Comparison of ENCODE assay signal across 8 cellular contexts in genomic region chr19:49640113-49640898, GRCh38. TPM values are rescaled to one million over a fixed set of nuclear protein-coding genes. Genes with fewer than 3 reads are reported as not detected.
DNase-seq lines count a peak whose midpoint lies in the region; ATAC-seq and TF ChIP-seq lines count a peak whose summit lies in the region.

TSS of gene RRAS (minus strand) at chr19:49640143. CDS start at chr19:49640098, 45 bp downstream.

- peak; percentile 100 for DNase-seq in DMS153 treated with DMSO at 0.1 percent for 48 hours (lab: John Stamatoyannopoulos, UW; ENCODE audit: unreplicated experiment)
- DNase-seq in KBM-7 = peak; percentile 100
- peak; percentile 100 for DNase-seq in activated T-cell treated with anti-CD3 and anti-CD28 coated beads, Interleukin-2, amount 50 U/mL, for 48 hours
- peak; percentile 99 for DNase-seq in stimulated activated CD8-positive, alpha-beta memory T cell treated with anti-CD3 and anti-CD28 coated beads, Interleukin-7, amount 100 ng/mL, for 1 hour (ENCODE audit: low read depth in 2 of 2)

- H3K36me3 ChIP-seq in esophagus (ENCODE audit: control insufficient read depth in 2 of 2, insufficient read depth in 2 of 2, low read length in 1 of 2) (peaks cover 0 to 5% of the 10 kb centered on the region in 2 donors), mucosa of stomach (ENCODE audit: control insufficient read depth, insufficient read depth, low read length) (no peaks in the 10 kb centered on the region)

- 0% methylated on average over 50 to 51 of the region's 51 CpGs for WGBS in esophagus, 2 donors

- peak within 1 kb of the TSS; percentile 95 to 99 for H3K27ac ChIP-seq in esophagus (ENCODE audit: low read depth in 2 of 2, low read length in 1 of 2)

- peak within 1 kb of the TSS; percentile 93 for H3K9ac ChIP-seq in mucosa of stomach (ENCODE audit: low read length)

- peaks cover 5 to 6% of the 10 kb centered on the region in 2 donors for H3K4me1 ChIP-seq in esophagus (ENCODE audit: control insufficient read depth in 2 of 2, insufficient read depth in 2 of 2, low read length in 1 of 2)
- peaks cover 37% of the 10 kb centered on the region for H3K4me1 ChIP-seq in mucosa of stomach (ENCODE audit: control insufficient read depth, insufficient read depth, low read length)

- ATAC-seq in GM21717 (IDR thresholded peaks at IDR 0.05; ENCODE audit: unreplicated experiment) = peak; percentile 56

- in situ Hi-C loops in KBM-7 (cut with MboI; ENCODE audit: low pct_unique_long_range_greater_than_20kb, low sequenced_read_pairs) = no loop called here

- no peaks in the 10 kb centered on the region for H3K9me3 ChIP-seq in esophagus (ENCODE audit: control insufficient read depth in 2 of 2, insufficient read depth in 1 of 2, low read depth in 1 of 2, low read length in 1 of 2)
- H3K9me3 ChIP-seq in mucosa of stomach (ENCODE audit: control insufficient read depth, low read length) = no peaks in the 10 kb centered on the region

- peak within 1 kb of the TSS; percentile 52 to 55 for H3K4me3 ChIP-seq in esophagus (ENCODE audit: low read depth in 1 of 2, low read length in 2 of 2)
- peak within 1 kb of the TSS; percentile 86 for H3K4me3 ChIP-seq in mucosa of stomach (ENCODE audit: low read length)

- H3K27me3 ChIP-seq in esophagus (ENCODE audit: control insufficient read depth in 1 of 2, insufficient read depth in 2 of 2, low read length in 2 of 2) = no peaks in the 10 kb centered on the region
- no peaks in the 10 kb centered on the region for H3K27me3 ChIP-seq in mucosa of stomach (ENCODE audit: control insufficient read depth, insufficient read depth, low read length)

TF ChIP-seq in PFSK-1, 5 proteins besides CTCF, POLR2A, EP300 and RAD21:
- peak; percentile 54; the same call in 1 of the 2 replicates for TF ChIP-seq SIN3A (IDR thresholded peaks at IDR 0.05; ENCODE audit: borderline replicate concordance, insufficient read depth, low read length)
- no peak for TF ChIP-seq TAF1 (IDR thresholded peaks at IDR 0.05; ENCODE audit: borderline replicate concordance, insufficient read depth, low read length)
- TF ChIP-seq FOXP2 (optimal IDR thresholded peaks at IDR 0.05; ENCODE audit: borderline replicate concordance, extremely low read depth, extremely low read length, insufficient read depth) = peak; percentile 82
- peak; percentile 38; the same call in 1 of the 2 replicates for TF ChIP-seq POLR2AphosphoS5 (IDR thresholded peaks at IDR 0.05; ENCODE audit: low read depth, low read length)

RNA-seq across cellular contexts. Expression of gene RRAS, which starts in this region (rescaled TPM):
- 67.9 TPM for polyA plus RNA-seq in PFSK-1 (2012; ENCODE audit: insufficient read length, low read depth)
- 10 to 100 TPM; 45.1 to 46.0 TPM for polyA plus RNA-seq in esophagus

Comparison
In these comparisons a context has a peak if more than half of its experiments do, and no peak if none do; other contexts are left out.
1. Peak in every context shown above with its lines: DNase-seq, ATAC-seq, H3K4me3 ChIP-seq and H3K27ac ChIP-seq.